13 cellular contexts compared by ENCODE assay signal in genomic region chr2:17327649-17328048, GRCh38.
DNase-seq lines count a peak whose midpoint lies in the region; ATAC-seq and TF ChIP-seq lines count a peak whose summit lies in the region.
"Had no signal": no experiment of that assay in that cellular context is flagged by ENCODE, and none has a peak within 500 bp of the region (broad histone marks: within the 10 kb centered on the region; RNA-seq: fewer than 3 reads in every experiment).

No MANE protein-coding gene starts in this region.

- H3K36me3 Mint-ChIP-seq in WTC11: no peaks in the 10 kb centered on the region
- H3K36me3 Mint-ChIP-seq: CD14-positive monocyte; CD8-positive, alpha-beta T cell had no signal

- POLR2A ChIA-PET in WTC11 (lab: Charles Lee): no interaction called here

- H3K4me1 ChIP-seq in mammary epithelial cell (ENCODE audit: insufficient read depth, low read length) (no peaks in the 10 kb centered on the region), foreskin keratinocyte (no peaks in the 10 kb centered on the region), Peyer's patch (no peaks in the 10 kb centered on the region)

- H3K36me3 ChIP-seq in mammary epithelial cell (ENCODE audit: insufficient read depth, low read length) (no peaks in the 10 kb centered on the region), Peyer's patch (no peaks in the 10 kb centered on the region)

- no peak overlapping the region for H3K4me3 Mint-ChIP-seq in WTC11
- H3K4me3 Mint-ChIP-seq: CD14-positive monocyte; CD8-positive, alpha-beta T cell; GM23338 had no signal

- no peak overlapping the region for H3K4me2 ChIP-seq in mammary epithelial cell (ENCODE audit: insufficient read depth, low read depth, low read length)
- H3K4me2 ChIP-seq: GM23338 had no signal

- H3K27me3 ChIP-seq in mammary epithelial cell (ENCODE audit: insufficient read depth, low read length) (no peaks in the 10 kb centered on the region), foreskin keratinocyte (no peaks in the 10 kb centered on the region), Peyer's patch (no peaks in the 10 kb centered on the region)

- no peaks in the 10 kb centered on the region for H3K4me1 Mint-ChIP-seq in WTC11
- H3K4me1 Mint-ChIP-seq: CD14-positive monocyte, GM23338 had no signal

- TF ChIP-seq POLR2A in Peyer's patch (IDR thresholded peaks at IDR 0.05): no peak

- no peaks in the 10 kb centered on the region for H3K9me3 Mint-ChIP-seq in WTC11
- H3K9me3 Mint-ChIP-seq: CD8-positive, alpha-beta T cell; GM23338 had no signal

- no peak overlapping the region for H3K9ac ChIP-seq in mammary epithelial cell (ENCODE audit: insufficient read depth, low read length)

- ATAC-seq in foreskin keratinocyte (peak; percentile 75), GM18498 (IDR thresholded peaks at IDR 0.05; ENCODE audit: unreplicated experiment) (no peak), WTC11 (no peak)
- ATAC-seq: CD8-positive, alpha-beta T cell; GM23338 had no signal

- H3K27ac Mint-ChIP-seq in WTC11: no peak overlapping the region
- H3K27ac Mint-ChIP-seq: CD14-positive monocyte; CD8-positive, alpha-beta T cell; GM23338 had no signal

- in situ Hi-C loops in G401 (cut with HindIII; ENCODE audit: low sequenced_read_pairs) (no loop called here), mammary epithelial cell (cut with MboI; ENCODE audit: low sequenced_read_pairs in 2 of 2) (no loop called here)

- intact Hi-C loops in mammary epithelial cell (cut with micrococcal nuclease): no loop called here

- DNase-seq in G401 (ENCODE audit: low spot score): peak; percentile 37
- DNase-seq in mammary epithelial cell: peak; percentile 10
- peak in 1 of 2 donors; percentile 18 for DNase-seq in foreskin keratinocyte
- DNase-seq in OCI-M2 (lab: John Stamatoyannopoulos, UW; ENCODE audit: unreplicated experiment): no peak
- no peak for DNase-seq in Peyer's patch
- DNase-seq in WTC11 (ENCODE audit: low spot score): no peak
- DNase-seq: CD8-positive, alpha-beta T cell; COR-L47; H7; IMR-90 had no signal

- CTCF ChIA-PET in mammary epithelial cell (lab: Charles Lee; ENCODE audit: low non-redundant PET): no interaction called here
- CTCF ChIA-PET in WTC11 (lab: Charles Lee): no interaction called here

- no peak overlapping the region for H3K4me3 ChIP-seq in mammary epithelial cell (replicated peaks in 1 of 3; ENCODE audit: insufficient read depth in 1 of 3, low read depth in 2 of 3, low read length in 3 of 3)
- no peak overlapping the region for H3K4me3 ChIP-seq in Peyer's patch
- H3K4me3 ChIP-seq: GM23338 had no signal

- H3K9me3 ChIP-seq in mammary epithelial cell (replicated peaks; ENCODE audit: insufficient read depth, low read length) (no peaks in the 10 kb centered on the region), Peyer's patch (no peaks in the 10 kb centered on the region)

- peaks cover 4% of the 10 kb centered on the region for H3K27me3 Mint-ChIP-seq in WTC11 (ENCODE audit: low read depth)

- dilution Hi-C loops in mammary epithelial cell (cut with HindIII; ENCODE audit: low sequenced_read_pairs): no loop called here

- no TSS peak for BruUV-seq in mammary epithelial cell (replicated peaks; lab: Mats Ljungman, UMichigan)

- TF ChIP-seq CTCF in mammary epithelial cell (conservative IDR thresholded peaks at IDR 0.05 in 1 of 2, IDR thresholded peaks at IDR 0.05 in 1 of 2; ENCODE audit: extremely low read depth in 1 of 2, insufficient read depth in 1 of 2, low read depth in 1 of 2, low read length in 2 of 2) (no peak), foreskin keratinocyte (conservative IDR thresholded peaks at IDR 0.05) (no peak), Peyer's patch (IDR thresholded peaks at IDR 0.05) (no peak), WTC11 (IDR thresholded peaks at IDR 0.05) (no peak)

- H4K20me1 ChIP-seq in mammary epithelial cell (ENCODE audit: insufficient read depth, low read length): no peaks in the 10 kb centered on the region

- WGBS in mammary epithelial cell (ENCODE audit: low coverage, missing lambda C conversion rate): 52% methylated on average over 4 of the region's 4 CpGs

- H3K27ac ChIP-seq in mammary epithelial cell (ENCODE audit: insufficient read depth, low read depth, low read length) (no peak overlapping the region), foreskin keratinocyte (no peak overlapping the region), Peyer's patch (no peak overlapping the region)

- H2AFZ ChIP-seq in mammary epithelial cell (ENCODE audit: low read depth, low read length): no peak overlapping the region

- H3K79me2 ChIP-seq in mammary epithelial cell (ENCODE audit: insufficient read depth, low read length): no peaks in the 10 kb centered on the region

TF ChIP-seq in WTC11, 78 proteins besides CTCF, POLR2A, EP300 and RAD21 (continues in another document):
- TF ChIP-seq PRRX2 (CRISPR knock-in tag; IDR thresholded peaks at IDR 0.05) (no peak), HMGXB4 (CRISPR knock-in tag; IDR thresholded peaks at IDR 0.05) (no peak), ZSCAN18 (CRISPR knock-in tag; IDR thresholded peaks at IDR 0.05) (no peak), AFF4 (CRISPR knock-in tag; IDR thresholded peaks at IDR 0.05; ENCODE audit: borderline replicate concordance) (no peak), OVOL2 (CRISPR knock-in tag; IDR thresholded peaks at IDR 0.05; ENCODE audit: borderline replicate concordance) (no peak), ZNF263 (CRISPR knock-in tag; IDR thresholded peaks at IDR 0.05; ENCODE audit: low read depth) (no peak), GTF2I (CRISPR knock-in tag; conservative IDR thresholded peaks at IDR 0.05) (no peak), ZNF121 (CRISPR knock-in tag; IDR thresholded peaks at IDR 0.05) (no peak), CREM (CRISPR knock-in tag; IDR thresholded peaks at IDR 0.05) (no peak), NR2C2 (CRISPR knock-in tag; IDR thresholded peaks at IDR 0.05) (no peak), RELA (CRISPR knock-in tag; IDR thresholded peaks at IDR 0.05; ENCODE audit: borderline replicate concordance) (no peak), FOXK1 (CRISPR knock-in tag; IDR thresholded peaks at IDR 0.05) (no peak)

Comparison
In these comparisons a context has a peak if more than half of its experiments do, and no peak if none do; other contexts are left out.
1. DNase-seq: peak in G401 (single experiment) and mammary epithelial cell (single experiment); none in OCI-M2 (single experiment), Peyer's patch (0 of 3) and WTC11 (single experiment).